ENCODE assay signal across 18 cellular contexts in the genomic region with DNA sequence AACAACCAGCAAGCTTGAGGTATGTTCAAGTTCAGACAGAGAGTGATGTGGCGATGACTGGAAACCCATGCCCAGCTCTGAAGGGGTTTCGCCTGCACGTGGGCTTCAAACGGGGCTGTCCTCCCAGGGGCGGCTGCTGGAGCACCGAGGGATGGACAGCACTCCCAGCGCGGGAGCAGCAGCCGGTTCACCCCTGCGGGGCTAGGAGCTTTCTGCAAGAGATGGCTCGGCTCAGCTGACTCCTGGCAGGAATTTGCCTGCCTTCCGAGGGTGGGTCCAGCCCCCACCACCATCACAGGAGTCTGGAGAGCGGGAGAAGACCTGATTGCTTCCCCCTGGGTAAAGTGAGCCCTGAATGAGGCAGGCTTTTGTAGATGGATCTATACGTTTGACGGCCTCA.
A peak's percentile ranks its signal among the peaks of the same experiment; 100 is the strongest.
DNase-seq lines count a peak whose midpoint lies in the region; ATAC-seq and TF ChIP-seq lines count a peak whose summit lies in the region.
"Had no signal": no experiment of that assay in that cellular context is flagged by ENCODE, and none has a peak within 500 bp of the region (broad histone marks: within the 10 kb centered on the region; RNA-seq: fewer than 3 reads in every experiment).

No MANE protein-coding gene starts in this region.

- H2AK5ac ChIP-seq in H9 (ENCODE audit: insufficient read length, low read length) (no peak overlapping the region), mesenchymal stem cell (ENCODE audit: low read length, severe bottlenecking) (no peak overlapping the region), neuronal stem cell (ENCODE audit: low read depth, low read length) (no peak overlapping the region)

- H2BK20ac ChIP-seq in H9 (ENCODE audit: low read depth, low read length, poor library complexity, severe bottlenecking) = no peak overlapping the region

- POLR2A ChIA-PET in T-cell (lab: Charles Lee) = no interaction called here

- H3K4me3 ChIP-seq in mesenchymal stem cell (ENCODE audit: insufficient read depth in 1 of 2, low read depth in 1 of 2, low read length in 2 of 2) (no peak overlapping the region), neuronal stem cell (ENCODE audit: low read length in 2 of 2) (no peak overlapping the region)
- H3K4me3 ChIP-seq: A549, GM23248, HAP-1 had no signal

- peaks cover 2% of the 10 kb centered on the region for H3K27me3 Mint-ChIP-seq in H9 (ENCODE audit: low read depth)
- H3K27me3 Mint-ChIP-seq in T-cell = peaks cover 8 to 9% of the 10 kb centered on the region in 2 donors

- H2BK5ac ChIP-seq in H9 (ENCODE audit: insufficient read length, low read length) (no peak overlapping the region), mesenchymal stem cell (ENCODE audit: low read depth, low read length, poor library complexity, severe bottlenecking) (no peak overlapping the region), neuronal stem cell (ENCODE audit: low read length) (no peak overlapping the region)

- WGBS in H9 (ENCODE audit: extremely low coverage, insufficient read length, low lambda C conversion rate) = no CpG with 5 or more reads among the region's 15 CpGs
- WGBS in mesenchymal stem cell = 94% methylated on average over 15 of the region's 15 CpGs
- no CpG with 5 or more reads among the region's 15 CpGs for WGBS in neuronal stem cell (ENCODE audit: extremely low coverage in 2 of 2, insufficient read length in 2 of 2, insufficient replicate concordance in 1 of 2), 2 donors

- H3T11ph ChIP-seq in H9 (ENCODE audit: low read length) = no peak overlapping the region

- H3K4ac ChIP-seq in H9 (ENCODE audit: low read depth, low read length) (no peak overlapping the region), mesenchymal stem cell (ENCODE audit: low read depth in 1 of 2, low read length in 2 of 2) (no peak overlapping the region), neuronal stem cell (ENCODE audit: low read length) (no peak overlapping the region)

- H3K9me3 Mint-ChIP-seq in H9 (0 out of 5 replicates have a peak, but pooled peaks cover 0 to 3% of the 10 kb centered on the region in 2 experiments), T-cell (no peaks in the 10 kb centered on the region)
- H3K9me3 Mint-ChIP-seq: HFFc6 had no signal

- H4K8ac ChIP-seq in H9 (replicated peaks; ENCODE audit: insufficient read length, low read depth, low read length) (no peak overlapping the region), mesenchymal stem cell (ENCODE audit: low read length) (no peak overlapping the region), neuronal stem cell (ENCODE audit: low read depth, low read length) (no peak overlapping the region)

- no peaks in the 10 kb centered on the region for H3K23me2 ChIP-seq in H9 (ENCODE audit: insufficient read length, low read depth, low read length, poor library complexity, severe bottlenecking)

- H3K79me1 ChIP-seq in H9 (ENCODE audit: insufficient read depth, low read depth, low read length, poor library complexity, severe bottlenecking) (no peaks in the 10 kb centered on the region), mesenchymal stem cell (replicated peaks; ENCODE audit: low read length, poor library complexity, severe bottlenecking) (no peaks in the 10 kb centered on the region), neuronal stem cell (ENCODE audit: low read depth, low read length) (no peaks in the 10 kb centered on the region)

- H3K18ac ChIP-seq in H9 (ENCODE audit: insufficient read length, low read depth, low read length) = no peak overlapping the region
- H3K18ac ChIP-seq in mesenchymal stem cell (ENCODE audit: low read depth in 1 of 2, low read length in 2 of 2) = no peak overlapping the region
- H3K18ac ChIP-seq in neuronal stem cell (ENCODE audit: low read length) = peak overlapping the region; percentile 49

- peaks cover 0 to 3% of the 10 kb centered on the region in 2 experiments for H3K36me3 ChIP-seq in mesenchymal stem cell (ENCODE audit: control insufficient read depth in 1 of 2, insufficient read depth in 2 of 2, low read depth in 1 of 2, low read length in 2 of 2)
- H3K36me3 ChIP-seq in neuronal stem cell (replicated peaks in 1 of 2; ENCODE audit: control insufficient read depth in 2 of 2, insufficient read depth in 2 of 2, low read length in 2 of 2) = no peaks in the 10 kb centered on the region
- H3K36me3 ChIP-seq: HAP-1 had no signal

- H3K56ac ChIP-seq in H9 (ENCODE audit: insufficient read length, low read depth, low read length) = no peak overlapping the region

- H3K4me2 ChIP-seq in H9 (ENCODE audit: insufficient read depth, insufficient read length, low read length) (no peak overlapping the region), mesenchymal stem cell (ENCODE audit: low read length, poor library complexity, severe bottlenecking) (no peak overlapping the region), neuronal stem cell (ENCODE audit: insufficient read depth, low read length, poor library complexity, severe bottlenecking) (no peak overlapping the region)
- H3K4me2 ChIP-seq: A549 had no signal

- H3K36me3 Mint-ChIP-seq in H9 (ENCODE audit: insufficient read depth in 1 of 3, low read depth in 3 of 3) = no peaks in the 10 kb centered on the region
- no peaks in the 10 kb centered on the region for H3K36me3 Mint-ChIP-seq in T-cell
- H3K36me3 Mint-ChIP-seq: CD4-positive, alpha-beta memory T cell had no signal

- H2BK15ac ChIP-seq in H9 (ENCODE audit: low read depth, low read length) = no peak overlapping the region
- peak overlapping the region; percentile 20 for H2BK15ac ChIP-seq in mesenchymal stem cell (ENCODE audit: low read depth, poor library complexity, severe bottlenecking)
- H2BK15ac ChIP-seq in neuronal stem cell (ENCODE audit: low read length) = no peak overlapping the region

- H3K9ac ChIP-seq in H9 (ENCODE audit: extremely low read depth, insufficient read length, low read length) (no peak overlapping the region), mesenchymal stem cell (ENCODE audit: low read length) (no peak overlapping the region), neuronal stem cell (ENCODE audit: low read depth, low read length, poor library complexity) (no peak overlapping the region)
- H3K9ac ChIP-seq: GM23248 had no signal

- DNase-seq in H9 = peak; percentile 28
- DNase-seq in mesenchymal stem cell = no peak
- no peak for DNase-seq in neuronal stem cell (ENCODE audit: low spot score)
- DNase-seq in central memory CD4-positive, alpha-beta T cell = no peak
- DNase-seq in stimulated activated CD4-positive, alpha-beta T cell treated with anti-CD3 and anti-CD28 coated beads, Interleukin-2, amount 100 ng/mL, for 24 hours = no peak
- DNase-seq in NCI-H446 (lab: John Stamatoyannopoulos, UW) = no peak
- no peak for DNase-seq in T-cell
- DNase-seq: 8988T; C1 segment of cervical spinal cord; Calu3; CD4-positive, alpha-beta memory T cell; COR-L47; DMS53; DMS79 treated with DMSO at 0.1 percent for 48 hours; GM23248; HFFc6 had no signal

- H2AFZ ChIP-seq in H9 (ENCODE audit: low read length) (no peak overlapping the region), mesenchymal stem cell (ENCODE audit: low read depth, low read length) (no peak overlapping the region), neuronal stem cell (ENCODE audit: low read length) (no peak overlapping the region)
- H2AFZ ChIP-seq: GM23248 had no signal

- H3K14ac ChIP-seq in H9 (ENCODE audit: insufficient read depth, low read length) (no peak overlapping the region), mesenchymal stem cell (ENCODE audit: low read length in 2 of 2) (peak overlapping the region in 1 of 2 experiments; percentile 19), neuronal stem cell (ENCODE audit: low read length) (no peak overlapping the region)

- TF ChIP-seq CTCF in H9 (conservative IDR thresholded peaks at IDR 0.05) = no peak

- H3K4me3 Mint-ChIP-seq in H9 (no peak overlapping the region), T-cell (no peak overlapping the region)
- H3K4me3 Mint-ChIP-seq: CD4-positive, alpha-beta memory T cell; HFFc6 had no signal

- no peaks in the 10 kb centered on the region for H3K9me3 ChIP-seq in H9 (ENCODE audit: control insufficient read depth, low read depth, low read length)
- no peaks in the 10 kb centered on the region for H3K9me3 ChIP-seq in mesenchymal stem cell (ENCODE audit: control insufficient read depth, low read length)
- H3K9me3 ChIP-seq in neuronal stem cell (replicated peaks in 1 of 2; ENCODE audit: control insufficient read depth in 2 of 2, insufficient read depth in 1 of 2, low read depth in 1 of 2, low read length in 2 of 2) = no peaks in the 10 kb centered on the region
- H3K9me3 ChIP-seq: A549, HAP-1 had no signal

- H3K27ac Mint-ChIP-seq in H9 (no peak overlapping the region; a peak in 1 of 7 replicates), T-cell (no peak overlapping the region)
- H3K27ac Mint-ChIP-seq: CD4-positive, alpha-beta memory T cell; HFFc6 had no signal

- H2BK120ac ChIP-seq in H9 (ENCODE audit: low read depth, low read length, poor library complexity, severe bottlenecking) (no peak overlapping the region), mesenchymal stem cell (ENCODE audit: low read depth, low read length) (no peak overlapping the region), neuronal stem cell (ENCODE audit: low read depth, low read length) (no peak overlapping the region)

- H3K27ac ChIP-seq in H9 (ENCODE audit: insufficient read length, low read depth, low read length) (no peak overlapping the region), mesenchymal stem cell (ENCODE audit: low read length, poor library complexity, severe bottlenecking) (no peak overlapping the region), neuronal stem cell (replicated peaks; ENCODE audit: low read length) (no peak overlapping the region)
- H3K27ac ChIP-seq: A549, GM23248 had no signal

- no peak overlapping the region for H4K91ac ChIP-seq in H9 (ENCODE audit: insufficient read length, low read depth, low read length)
- H4K91ac ChIP-seq in mesenchymal stem cell (ENCODE audit: low read length) = peak overlapping the region; percentile 62
- H4K91ac ChIP-seq in neuronal stem cell (ENCODE audit: low read depth, low read length, poor library complexity) = no peak overlapping the region

- H3K27me3 ChIP-seq in H9 (ENCODE audit: insufficient read depth, low read length) (no peaks in the 10 kb centered on the region), mesenchymal stem cell (ENCODE audit: control insufficient read depth in 1 of 2, insufficient read depth in 1 of 2, low read length in 2 of 2) (peaks cover 0 to 4% of the 10 kb centered on the region in 2 experiments), neuronal stem cell (ENCODE audit: control insufficient read depth in 3 of 3, insufficient read depth in 3 of 3, low read depth in 1 of 3, low read length in 3 of 3) (peaks cover 0 to 2% (median 0%) of the 10 kb centered on the region in 3 experiments)

- H2BK12ac ChIP-seq in H9 (ENCODE audit: insufficient read length, low read depth, low read length) = no peak overlapping the region
- H2BK12ac ChIP-seq in mesenchymal stem cell (ENCODE audit: low read length in 2 of 2) = peak overlapping the region in 1 of 2 experiments; percentile 44
- no peak overlapping the region for H2BK12ac ChIP-seq in neuronal stem cell (ENCODE audit: low read length)

- H3K79me2 ChIP-seq in H9 (ENCODE audit: insufficient read depth, low read length) = no peaks in the 10 kb centered on the region

- H4K5ac ChIP-seq in H9 (ENCODE audit: insufficient read length, low read depth, low read length) = no peak overlapping the region

- H3K23ac ChIP-seq in H9 (ENCODE audit: insufficient read length, low read depth, low read length) = no peak overlapping the region
- H3K23ac ChIP-seq in mesenchymal stem cell (ENCODE audit: low read length in 2 of 2) = no peak overlapping the region
- H3K23ac ChIP-seq in neuronal stem cell (ENCODE audit: low read depth, low read length, poor library complexity) = no peak overlapping the region

- no peaks in the 10 kb centered on the region for H3K4me1 ChIP-seq in H9 (ENCODE audit: insufficient read depth, low read length)
- H3K4me1 ChIP-seq in mesenchymal stem cell (ENCODE audit: control insufficient read depth, insufficient read depth, low read depth, low read length) = peaks cover 1% of the 10 kb centered on the region
- no peaks in the 10 kb centered on the region for H3K4me1 ChIP-seq in neuronal stem cell (ENCODE audit: control insufficient read depth in 2 of 2, insufficient read depth in 1 of 2, low read depth in 1 of 2, low read length in 2 of 2)
- H3K4me1 ChIP-seq: HAP-1 had no signal

- ATAC-seq in T-cell (replicated peaks in 1 of 4) = no peak
- ATAC-seq: A549 had no signal

- no peaks in the 10 kb centered on the region for H4K20me1 ChIP-seq in H9 (ENCODE audit: control insufficient read depth, insufficient read depth, insufficient read length)

- H3K4me1 Mint-ChIP-seq in H9 (peaks cover 2 to 7% of the 10 kb centered on the region in 2 experiments; a peak in 1 of 4 replicates), T-cell (no peaks in the 10 kb centered on the region)

- CTCF ChIA-PET in T-cell (lab: Charles Lee) = no interaction called here
